Comparison of ENCODE assay signal across 8 cellular contexts in genomic region chr2:9474361-9475117, GRCh38. TPM values are rescaled to one million over a fixed set of nuclear protein-coding genes. Genes with fewer than 3 reads are reported as not detected.
DNase-seq lines count a peak whose midpoint lies in the region; ATAC-seq and TF ChIP-seq lines count a peak whose summit lies in the region.

A gene with protein sequence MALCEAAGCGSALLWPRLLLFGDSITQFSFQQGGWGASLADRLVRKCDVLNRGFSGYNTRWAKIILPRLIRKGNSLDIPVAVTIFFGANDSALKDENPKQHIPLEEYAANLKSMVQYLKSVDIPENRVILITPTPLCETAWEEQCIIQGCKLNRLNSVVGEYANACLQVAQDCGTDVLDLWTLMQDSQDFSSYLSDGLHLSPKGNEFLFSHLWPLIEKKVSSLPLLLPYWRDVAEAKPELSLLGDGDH (plus strand): TSS chr2:9474551. CDS start chr2:9474567, 16 bp downstream.

- H3K4me3 Mint-ChIP-seq in IgD-negative memory B cell: peak within 1 kb of the TSS; percentile 83 to 91 (median 88)
- peak within 1 kb of the TSS; percentile 76 to 90 (median 82) for H3K4me3 Mint-ChIP-seq in brain

- H3K9ac ChIP-seq in iPS-20b (ENCODE audit: low read depth, low read length): peak within 1 kb of the TSS; percentile 53; the same call in 1 of the 2 replicates
- H3K9ac ChIP-seq in skeletal muscle tissue (ENCODE audit: low read depth in 1 of 3, low read length in 3 of 3): peak within 1 kb of the TSS; percentile 85 to 92 (median 92)

- H3K4me1 ChIP-seq in iPS-20b (ENCODE audit: insufficient read depth, low read length) (no peaks in the 10 kb centered on the region; the same call in 1 of the 2 replicates), skeletal muscle tissue (ENCODE audit: control insufficient read depth in 3 of 3, insufficient read depth in 3 of 3, low read length in 3 of 3) (peaks cover 9 to 30% (median 27%) of the 10 kb centered on the region in 3 donors)

- H3K36me3 Mint-ChIP-seq in IgD-negative memory B cell (peaks cover 2% of the 10 kb centered on the region), brain (peaks cover 37% of the 10 kb centered on the region)

- H3K27me3 Mint-ChIP-seq in IgD-negative memory B cell (no peaks in the 10 kb centered on the region), brain (peaks cover 4% of the 10 kb centered on the region)

- H3K4me3 ChIP-seq in iPS-20b (ENCODE audit: low read length) (peak within 1 kb of the TSS; percentile 73), skeletal muscle tissue (ENCODE audit: low read length in 3 of 3) (peak within 1 kb of the TSS; percentile 71 to 95 (median 91))

- H3K9me3 ChIP-seq in iPS-20b (ENCODE audit: insufficient read depth, low read depth, low read length) (no peaks in the 10 kb centered on the region; the same call in 1 of the 2 replicates), skeletal muscle tissue (ENCODE audit: control insufficient read depth in 3 of 3, low read length in 3 of 3) (no peaks in the 10 kb centered on the region)

- H3K27me3 ChIP-seq in iPS-20b (ENCODE audit: insufficient read depth, low read length): peaks cover 11% of the 10 kb centered on the region; the same call in 1 of the 2 replicates
- no peaks in the 10 kb centered on the region for H3K27me3 ChIP-seq in skeletal muscle tissue (ENCODE audit: control insufficient read depth in 3 of 3, insufficient read depth in 3 of 3, low read length in 3 of 3)

- H3K9me3 Mint-ChIP-seq in IgD-negative memory B cell (no peaks in the 10 kb centered on the region), brain (no peaks in the 10 kb centered on the region)

- peak within 1 kb of the TSS; percentile 87 to 93 (median 89) for H3K27ac Mint-ChIP-seq in IgD-negative memory B cell
- peak within 1 kb of the TSS in 4 of 5 experiments; percentile 60 to 76 (median 67) for H3K27ac Mint-ChIP-seq in brain

- H3K36me3 ChIP-seq in iPS-20b (ENCODE audit: insufficient read depth, low read depth, low read length) (peaks cover 30% of the 10 kb centered on the region), skeletal muscle tissue (ENCODE audit: control insufficient read depth in 3 of 3, insufficient read depth in 3 of 3, low read length in 3 of 3) (peaks cover 5 to 22% (median 11%) of the 10 kb centered on the region in 3 donors)

- no peak for TF ChIP-seq CTCF in brain (conservative IDR thresholded peaks at IDR 0.05)

- H3K27ac ChIP-seq in iPS-20b (ENCODE audit: low read length) (no peak within 1 kb of the TSS), skeletal muscle tissue (ENCODE audit: low read depth, low read length) (peak within 1 kb of the TSS; percentile 82)

- peak; percentile 75 for ATAC-seq in GM21576 (IDR thresholded peaks at IDR 0.05; ENCODE audit: unreplicated experiment)

- DNase-seq in GDM1 (lab: John Stamatoyannopoulos, UW): peak; percentile 69
- DNase-seq in UCSD-AML1 (lab: John Stamatoyannopoulos, UW; ENCODE audit: unreplicated experiment): peak; percentile 81
- DNase-seq in SK-N-DZ (ENCODE audit: low spot score): no peak

- H3K4me1 Mint-ChIP-seq in IgD-negative memory B cell (peaks cover 30 to 38% (median 34%) of the 10 kb centered on the region in 3 donors), brain (peaks cover 39% of the 10 kb centered on the region)

RNA-seq across cellular contexts. Expression of the gene that starts here (rescaled TPM):
- polyA plus RNA-seq in IgD-negative memory B cell: 73.4 TPM
- polyA plus RNA-seq in brain (ENCODE audit: insufficient read depth, low read depth, low replicate concordance): 23.6 TPM
- total RNA-seq in skeletal muscle tissue: 57.9 TPM
- polyA plus RNA-seq in SK-N-DZ (2014; cell fraction: cytosol; rRNA removed): not detected in 2 replicates
- polyA plus RNA-seq in SK-N-DZ (2014; cell fraction: nucleus; rRNA removed): 0.18 TPM in 1 of 2 replicates, not detected in the other
